ENCODE assay signal across 1 cellular context in genomic region chr2:83003555-83003954, GRCh38.
TF ChIP-seq lines count a peak whose summit lies in the region.

No MANE protein-coding gene starts in this region.

TF ChIP-seq in A549, 52 proteins besides CTCF, POLR2A, EP300 and RAD21 (continued from another document):
- no peak for TF ChIP-seq HES2 (IDR thresholded peaks at IDR 0.05)
- no peak for TF ChIP-seq KDM5A (IDR thresholded peaks at IDR 0.05)
